ENCODE assay signal across 8 cellular contexts in genomic region chr7:151232272-151233110, GRCh38. TPM values are rescaled to one million over a fixed set of nuclear protein-coding genes. Genes with fewer than 3 reads are reported as not detected.
DNase-seq lines count a peak whose midpoint lies in the region; TF ChIP-seq lines count a peak whose summit lies in the region.

Gene CHPF2 (plus strand): TSS chr7:151232483. CDS start chr7:151234012, 1,529 bp downstream.

- H3K4me2 ChIP-seq in GM23248 (ENCODE audit: unreplicated experiment) (peak within 1 kb of the TSS; percentile 86), neural cell (ENCODE audit: low read length) (peak within 1 kb of the TSS; percentile 95)

- no peak for TF ChIP-seq RAD21 in neural cell (conservative IDR thresholded peaks at IDR 0.05)

- TF ChIP-seq CTCF in fibroblast of the aortic adventitia (IDR thresholded peaks at IDR 0.05; ENCODE audit: insufficient read depth, low read length) = no peak
- no peak for TF ChIP-seq CTCF in neural cell (IDR thresholded peaks at IDR 0.05; ENCODE audit: poor library complexity, severe bottlenecking)
- no peak for TF ChIP-seq CTCF in stomach (IDR thresholded peaks at IDR 0.05)

- peaks cover 16% of the 10 kb centered on the region; the same call in 1 of the 2 replicates for H3K36me3 ChIP-seq in GM23248 (ENCODE audit: low read depth)
- no peaks in the 10 kb centered on the region for H3K36me3 ChIP-seq in neural cell (ENCODE audit: insufficient read depth, low read length)
- peaks cover 12 to 31% (median 29%) of the 10 kb centered on the region in 4 donors for H3K36me3 ChIP-seq in stomach

- in situ Hi-C loops in GM23248 (cut with MboI) = no loop called here

- 1 to 2% methylated on average over 52 to 84 of the region's 87 CpGs for WGBS in GM23248 (ENCODE audit: low coverage in 1 of 2, low lambda C conversion rate in 2 of 2, missing lambda C conversion rate in 2 of 2), 2 experiments
- WGBS in stomach, 5 donors = 0 to 1% (median 0%) methylated on average over 51 to 87 of the region's 87 CpGs

- DNase-seq in ELR (ENCODE audit: low read depth) (peak; percentile 90), GM23248 (peak; percentile 96), LHCN-M2 (ENCODE audit: low read depth) (peak; percentile 88), SHP77 treated with DMSO at 0.1 percent for 48 hours (lab: John Stamatoyannopoulos, UW) (peak; percentile 41), fibroblast of the aortic adventitia (ENCODE audit: low read depth) (peak; percentile 80), stomach (peak; percentile 93)
- peak; percentile 97 for DNase-seq in activated effector memory CD4-positive, alpha-beta T cell treated with anti-CD3 and anti-CD28 coated beads, Interleukin-2, amount 50 U/mL, for 16 hours

- H3K4me3 ChIP-seq in GM23248 (peak within 1 kb of the TSS; percentile 100), fibroblast of the aortic adventitia (ENCODE audit: low read depth, low read length) (peak within 1 kb of the TSS; percentile 90), neural cell (ENCODE audit: low read length) (peak within 1 kb of the TSS; percentile 98), stomach (peak within 1 kb of the TSS; percentile 85 to 97 (median 96))

- H3K27ac ChIP-seq in GM23248 = peak within 1 kb of the TSS; percentile 98
- H3K27ac ChIP-seq in neural cell (ENCODE audit: low read length) = peak within 1 kb of the TSS; percentile 63
- peak within 1 kb of the TSS; percentile 86 to 94 (median 89) for H3K27ac ChIP-seq in stomach

- intact Hi-C loops in stomach (cut with DNase I; ENCODE audit: low total_unique reads) = no loop called here

- peak within 1 kb of the TSS; percentile 92 for H2AFZ ChIP-seq in GM23248
- peak within 1 kb of the TSS; percentile 52 for H2AFZ ChIP-seq in neural cell (ENCODE audit: low read depth, low read length)

- H3K9me3 ChIP-seq in GM23248 (ENCODE audit: low read depth) (no peaks in the 10 kb centered on the region), neural cell (ENCODE audit: low read length) (no peaks in the 10 kb centered on the region), stomach (no peaks in the 10 kb centered on the region)

- peaks cover 21% of the 10 kb centered on the region; the same call in 1 of the 2 replicates for H4K20me1 ChIP-seq in GM23248 (ENCODE audit: insufficient read depth)
- no peaks in the 10 kb centered on the region for H4K20me1 ChIP-seq in neural cell (ENCODE audit: insufficient read depth)

- TF ChIP-seq POLR2A in stomach (IDR thresholded peaks at IDR 0.05) = peak in 2 of 4 donors; percentile 20 to 55

- H3K4me1 ChIP-seq in GM23248 (ENCODE audit: insufficient read depth) = peaks cover 27% of the 10 kb centered on the region
- peaks cover 17 to 56% (median 42%) of the 10 kb centered on the region in 4 donors for H3K4me1 ChIP-seq in stomach

- H3K27me3 ChIP-seq in GM23248 (replicated peaks; ENCODE audit: insufficient read depth) (no peaks in the 10 kb centered on the region), neural cell (ENCODE audit: insufficient read depth, low read depth, low read length) (no peaks in the 10 kb centered on the region), stomach (no peaks in the 10 kb centered on the region)

- TF ChIP-seq EP300 in neural cell (conservative IDR thresholded peaks at IDR 0.05; ENCODE audit: poor library complexity, severe bottlenecking) (no peak), stomach (IDR thresholded peaks at IDR 0.05) (no peak)

- H3K9me2 ChIP-seq in GM23248 (ENCODE audit: insufficient read depth) (no peaks in the 10 kb centered on the region), neural cell (ENCODE audit: insufficient read depth, low read length) (no peaks in the 10 kb centered on the region)

- H3K9ac ChIP-seq in GM23248 (peak within 1 kb of the TSS; percentile 99), neural cell (ENCODE audit: low read length) (peak within 1 kb of the TSS; percentile 89)

- H3K79me2 ChIP-seq in GM23248 (ENCODE audit: insufficient read depth) = peaks cover 60% of the 10 kb centered on the region
- peaks cover 25% of the 10 kb centered on the region for H3K79me2 ChIP-seq in neural cell (replicated peaks; ENCODE audit: insufficient read depth, low read length)

- H3F3A ChIP-seq in GM23248 (ENCODE audit: insufficient read depth) = peaks cover 18% of the 10 kb centered on the region
- peaks cover 3% of the 10 kb centered on the region for H3F3A ChIP-seq in neural cell (ENCODE audit: insufficient read depth, low read length, poor library complexity, severe bottlenecking)

TF ChIP-seq in neural cell, 6 proteins besides CTCF, POLR2A, EP300 and RAD21:
- peak; percentile 81 for TF ChIP-seq POLR2AphosphoS5 (IDR thresholded peaks at IDR 0.05)
- TF ChIP-seq EZH2 (IDR thresholded peaks at IDR 0.05; ENCODE audit: borderline replicate concordance, insufficient read depth, low read length, poor library complexity, severe bottlenecking) = no peak
- peak; percentile 71 for TF ChIP-seq MXI1 (conservative IDR thresholded peaks at IDR 0.05; ENCODE audit: poor library complexity, severe bottlenecking)
- TF ChIP-seq SMC3 (conservative IDR thresholded peaks at IDR 0.05; ENCODE audit: poor library complexity) = no peak
- peak; percentile 40 for TF ChIP-seq TAF1 (IDR thresholded peaks at IDR 0.05; ENCODE audit: low read depth)
- TF ChIP-seq REST (IDR thresholded peaks at IDR 0.05; ENCODE audit: borderline replicate concordance) = no peak

RNA-seq across cellular contexts. Expression of gene CHPF2, which starts in this region (rescaled TPM):
- 120 and 139 TPM in 2 replicates for total RNA-seq in GM23248 (2014; rRNA removed; shearing (Covaris generic))
- polyA plus RNA-seq in GM23248 (2016; fragmentation: Nextera tagmentation; extraction: Ambion mirVana) = 48.0 and 51.3 TPM in 2 replicates
- total RNA-seq in LHCN-M2 (2014; rRNA removed) = 123 and 133 TPM in 2 replicates
- polyA plus RNA-seq in LHCN-M2 (2012) = 73.9 TPM
- total RNA-seq in fibroblast of the aortic adventitia (ENCODE audit: low replicate concordance) = 33.0 and 47.0 TPM in 2 replicates
- 22.1 and 22.5 TPM in 2 replicates for polyA plus RNA-seq in neural cell
- polyA minus RNA-seq in neural cell = 25.9 and 33.6 TPM in 2 replicates
- 100 to 1,000 TPM in 1 of 5 donors, 10 to 100 TPM in 4; 12.8 to 100 (median 66.9) TPM for total RNA-seq in stomach
- polyA plus RNA-seq in stomach = 10 to 100 TPM in 2 of 3 donors, 1 to 10 TPM in 1; 5.8 to 15.5 (median 13.8) TPM

Comparison
In these comparisons a context has a peak if more than half of its experiments do, and no peak if none do; other contexts are left out.
1. Peak in every context shown above with its lines: DNase-seq, H3K4me3 ChIP-seq and H3K27ac ChIP-seq.
2. DNase-seq: peak in every context shown above with its lines; median percentile 97 in activated effector memory CD4-positive, alpha-beta T cell treated with anti-CD3 and anti-CD28 coated beads, Interleukin-2, amount 50 U/mL, for 16 hours; 96 in GM23248; 93 in stomach; 90 in ELR; 88 in LHCN-M2; 80 in fibroblast of the aortic adventitia; 41 in SHP77 treated with DMSO at 0.1 percent for 48 hours.